ENCODE assay signal across 29 cellular contexts in the genomic region with DNA sequence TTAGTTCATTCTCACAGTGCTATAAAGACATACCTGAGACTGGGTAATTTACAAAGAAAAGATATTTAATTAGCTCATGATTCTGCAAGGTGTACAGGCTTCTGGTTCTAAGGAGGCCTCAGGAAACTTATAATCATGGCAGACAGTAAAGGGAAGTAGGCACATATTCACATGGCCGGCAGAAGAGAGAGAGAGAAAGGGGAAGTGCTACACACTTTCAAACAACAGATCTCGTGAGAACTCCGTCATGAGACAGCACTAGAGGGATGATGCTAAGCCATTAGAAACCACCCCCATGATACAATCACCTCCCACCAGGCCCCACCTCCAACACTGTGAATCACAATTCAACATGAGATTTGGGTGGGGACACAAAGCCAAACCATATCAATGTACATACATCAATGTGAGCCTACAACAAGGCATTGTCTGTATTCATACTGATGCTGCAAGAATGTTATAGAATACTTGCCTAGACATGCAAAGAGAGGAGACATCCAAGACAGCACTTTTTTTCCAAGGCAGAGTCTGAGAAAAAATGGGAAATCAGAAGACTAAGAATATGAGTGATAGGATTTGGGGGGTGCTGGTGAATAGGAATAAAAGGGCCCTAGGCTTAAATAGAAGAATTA.
"Had no signal": no experiment of that assay in that cellular context is flagged by ENCODE, and none has a peak within 500 bp of the region (broad histone marks: within the 10 kb centered on the region; RNA-seq: fewer than 3 reads in every experiment).

No MANE protein-coding gene starts in this region.

- H3K27me3 ChIP-seq: adrenal gland, ascending aorta, brain microvascular endothelial cell, esophagus squamous epithelium, gastroesophageal sphincter, heart left ventricle, neutrophil, ovary, upper lobe of left lung had no signal

- H3K9me3 ChIP-seq: adrenal gland, ascending aorta, esophagus squamous epithelium, neutrophil, ovary, prostate gland had no signal

- ATAC-seq: activated CD4-positive, alpha-beta T cell treated with anti-CD3 and anti-CD28 coated beads for 36 hours; gastroesophageal sphincter; heart left ventricle; left ventricle myocardium superior had no signal

- H3K4me3 ChIP-seq: adrenal gland, ascending aorta, esophagus squamous epithelium, gastroesophageal sphincter, heart left ventricle, ovary, prostate gland, upper lobe of left lung had no signal

- H3K27ac ChIP-seq: adrenal gland, ascending aorta, brain microvascular endothelial cell, esophagus squamous epithelium, gastroesophageal sphincter, heart left ventricle, neutrophil, ovary, prostate gland, upper lobe of left lung had no signal

- FAIRE-seq: endothelial cell of umbilical vein, islet of Langerhans had no signal

- H3K27ac Mint-ChIP-seq: activated B cell treated with CpG ODN at 0.5 μM for 24 hours; activated CD4-positive, alpha-beta T cell treated with anti-CD3 and anti-CD28 coated beads for 36 hours; activated naive CD8-positive, alpha-beta T cell; activated T-cell treated with anti-CD3 and anti-CD28 coated beads, Interleukin-2, amount 50 U/mL, for 24 hours; activated T-helper 2 cell treated with anti-CD3 and anti-CD28 coated beads, Interferon-gamma antibody, Interleukin-2, Interleukin-4, amounts not matched to agents 10 μg/mL and 5 μg/mL and 100 μg/mL, durations not matched to agents 14 hours and 24 hours and 36 hours; nephron had no signal

- H3K36me3 ChIP-seq: adrenal gland, ascending aorta, brain microvascular endothelial cell, esophagus squamous epithelium, gastroesophageal sphincter, heart left ventricle, neutrophil, ovary, prostate gland, upper lobe of left lung had no signal

- H3K4me1 ChIP-seq: adrenal gland, ascending aorta, gastroesophageal sphincter, heart left ventricle, prostate gland, upper lobe of left lung had no signal

- H3K4me3 Mint-ChIP-seq: activated B cell treated with CpG ODN at 0.5 μM for 24 hours; activated CD4-positive, alpha-beta T cell treated with anti-CD3 and anti-CD28 coated beads for 36 hours; activated naive CD8-positive, alpha-beta T cell; activated T-cell treated with anti-CD3 and anti-CD28 coated beads, Interleukin-2, amount 50 U/mL, for 24 hours; nephron had no signal

- H3K4me1 Mint-ChIP-seq: activated B cell treated with CpG ODN at 0.5 μM for 24 hours, nephron had no signal

- DNase-seq: activated B cell treated with CpG ODN at 0.5 μM for 24 hours; activated CD4-positive, alpha-beta T cell treated with anti-CD3 and anti-CD28 coated beads for 36 hours; activated CD4-positive, alpha-beta T cell treated with anti-CD3 and anti-CD28 coated beads, Interleukin-2, amount 50 U/mL, for 4 hours; activated CD8-positive, alpha-beta memory T cell treated with anti-CD3 and anti-CD28 coated beads for 24 hours; activated CD8-positive, alpha-beta memory T cell treated with anti-CD3 and anti-CD28 coated beads, Interleukin-2, amount 50 U/mL, for 4 hours; activated naive CD4-positive, alpha-beta T cell; activated T-cell treated with anti-CD3 and anti-CD28 coated beads, Interleukin-2, amount 50 U/mL, for 24 hours; adrenal gland; brain microvascular endothelial cell; central memory CD4-positive, alpha-beta T cell; dermis blood vessel endothelial cell; effector memory CD4-positive, alpha-beta T cell; esophagus squamous epithelium; heart left ventricle; left ventricle myocardium superior; ovary; stimulated activated CD4-positive, alpha-beta T cell treated with anti-CD3 and anti-CD28 coated beads, Interleukin-4, amount 100 ng/mL, for 24 hours; stimulated activated naive CD4-positive, alpha-beta T cell treated with Interleukin-2 at 50 U/mL for 16 hours; T-helper 9 cell; upper lobe of left lung had no signal
